ENCODE assay signal across 8 cellular contexts in genomic region chr4:5812506-5813229, GRCh38.
A peak's percentile ranks its signal among the peaks of the same experiment; 100 is the strongest.
DNase-seq lines count a peak whose midpoint lies in the region; ATAC-seq, FAIRE-seq and TF ChIP-seq lines count a peak whose summit lies in the region.

No MANE protein-coding gene starts in this region.

- peak; percentile 21 for FAIRE-seq in GM19239 (lab: Jason Lieb, UNC)

- DNase-seq in COLO668 (lab: John Stamatoyannopoulos, UW; ENCODE audit: unreplicated experiment) (peak; percentile 27), GM19239 (ENCODE audit: insufficient read length, low spot score) (peak; percentile 53), NCI-H1092 (lab: John Stamatoyannopoulos, UW) (peak; percentile 39), SKM-1 treated with dmso at 0.1 percent for 144 hours (lab: John Stamatoyannopoulos, UW; ENCODE audit: unreplicated experiment) (peak; percentile 77), fibroblast of pulmonary artery (ENCODE audit: low read depth) (peak; percentile 85), nephron progenitor cell (peak; percentile 45)
- no peak for DNase-seq in CD8-positive, alpha-beta T cell

- H3K9me3 ChIP-seq in CD8-positive, alpha-beta T cell (ENCODE audit: low read length), result no peaks in the 10 kb centered on the region

- TF ChIP-seq CTCF in fibroblast of pulmonary artery (IDR thresholded peaks at IDR 0.05; ENCODE audit: low read length, missing control alignments), result peak; percentile 75
- peak; percentile 74 for TF ChIP-seq CTCF in nephron progenitor cell (IDR thresholded peaks at IDR 0.05)
- TF ChIP-seq CTCF in CD8-positive, alpha-beta T cell (IDR thresholded peaks at IDR 0.05), result no peak

- ATAC-seq in CD8-positive, alpha-beta T cell, result no peak
- ATAC-seq in GM21825 (IDR thresholded peaks at IDR 0.05; ENCODE audit: unreplicated experiment), result no peak

- no peak overlapping the region for H3K4me3 Mint-ChIP-seq in nephron progenitor cell
- H3K4me3 Mint-ChIP-seq in CD8-positive, alpha-beta T cell, result no peak overlapping the region

- peaks cover 19% of the 10 kb centered on the region for H3K4me1 Mint-ChIP-seq in nephron progenitor cell
- H3K4me1 Mint-ChIP-seq in CD8-positive, alpha-beta T cell (ENCODE audit: low read depth), result no peaks in the 10 kb centered on the region

- H3K36me3 Mint-ChIP-seq in nephron progenitor cell (ENCODE audit: low read depth), result peaks cover 50% of the 10 kb centered on the region
- no peaks in the 10 kb centered on the region for H3K36me3 Mint-ChIP-seq in CD8-positive, alpha-beta T cell

- no peaks in the 10 kb centered on the region for H3K4me1 ChIP-seq in CD8-positive, alpha-beta T cell (ENCODE audit: insufficient read depth, low read length)

- POLR2A ChIA-PET in CD8-positive, alpha-beta T cell (lab: Charles Lee), result no interaction called here

- H3K27me3 Mint-ChIP-seq in nephron progenitor cell (ENCODE audit: low read depth, poor library complexity), result no peaks in the 10 kb centered on the region
- no peaks in the 10 kb centered on the region for H3K27me3 Mint-ChIP-seq in CD8-positive, alpha-beta T cell (ENCODE audit: low read depth)

- CTCF ChIA-PET in CD8-positive, alpha-beta T cell (lab: Charles Lee), result interaction anchor here (0.6 to 1.5 kb wide), 3 partner anchors 9 to 583 kb away, joined by 3 to 7 read pairs (median 4); no protein-coding TSS in a partner anchor

- H3K4me3 ChIP-seq in fibroblast of pulmonary artery (replicated peaks; ENCODE audit: low read depth, low read length), result no peak overlapping the region
- H3K4me3 ChIP-seq in CD8-positive, alpha-beta T cell (ENCODE audit: low read depth, low read length), result no peak overlapping the region

- no peak overlapping the region for H3K27ac ChIP-seq in CD8-positive, alpha-beta T cell (ENCODE audit: low read depth, low read length)

- no peaks in the 10 kb centered on the region for H3K36me3 ChIP-seq in CD8-positive, alpha-beta T cell (ENCODE audit: insufficient read depth, low read length)

- H3K9me3 Mint-ChIP-seq in nephron progenitor cell, result no peaks in the 10 kb centered on the region
- peaks cover 2% of the 10 kb centered on the region for H3K9me3 Mint-ChIP-seq in CD8-positive, alpha-beta T cell

- intact Hi-C loops in CD8-positive, alpha-beta T cell (cut with DNase I, micrococcal nuclease), result loop anchor here in 1 of 2 experiments (1.0 to 5.0 kb wide), 3 partner anchors 762 to 1555 kb away; partner anchors contain the start of gene STK32B

- H3K27me3 ChIP-seq in CD8-positive, alpha-beta T cell (ENCODE audit: insufficient read depth, low read length), result no peaks in the 10 kb centered on the region

- peak overlapping the region; percentile 31 for H3K27ac Mint-ChIP-seq in nephron progenitor cell
- no peak overlapping the region for H3K27ac Mint-ChIP-seq in CD8-positive, alpha-beta T cell

Comparison
In these comparisons a context has a peak if more than half of its experiments do, and no peak if none do; other contexts are left out.
1. DNase-seq: peak in COLO668 (single experiment), GM19239 (single experiment), NCI-H1092 (single experiment), SKM-1 treated with dmso at 0.1 percent for 144 hours (single experiment), fibroblast of pulmonary artery (single experiment) and nephron progenitor cell (single experiment); none in CD8-positive, alpha-beta T cell (0 of 7).